Comparison of ENCODE assay signal across 10 cellular contexts in the genomic region with DNA sequence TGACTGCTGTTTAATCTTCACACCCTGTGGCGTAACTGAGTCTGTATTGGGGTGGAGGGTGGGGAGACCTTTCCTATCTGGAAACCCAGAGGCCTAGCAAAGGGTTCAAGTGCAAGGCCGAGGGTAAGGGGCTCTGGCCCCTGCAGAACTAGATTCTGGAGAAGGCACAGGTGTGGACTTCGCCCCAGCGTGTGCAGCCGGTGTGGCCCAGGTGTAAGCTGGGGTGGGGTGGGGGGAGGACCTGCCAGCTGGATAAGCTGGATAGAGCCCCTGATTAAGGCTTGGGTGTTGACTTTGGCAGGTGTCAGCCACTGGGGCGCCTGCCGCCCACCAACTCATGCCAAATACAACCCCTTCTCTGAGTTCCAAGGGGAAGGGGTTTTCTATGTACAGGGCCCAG. TPM values are rescaled to one million over a fixed set of nuclear protein-coding genes. Genes with fewer than 3 reads are reported as not detected.
A peak's percentile ranks its signal among the peaks of the same experiment; 100 is the strongest.
DNase-seq lines count a peak whose midpoint lies in the region; ATAC-seq and TF ChIP-seq lines count a peak whose summit lies in the region.
"Had no signal": no experiment of that assay in that cellular context is flagged by ENCODE, and none has a peak within 500 bp of the region (broad histone marks: within the 10 kb centered on the region; RNA-seq: fewer than 3 reads in every experiment).

No MANE protein-coding gene starts in this region.

- H3K4me2 ChIP-seq in hepatocyte: peak overlapping the region; percentile 89

- 65% methylated on average over 7 of the region's 7 CpGs for WGBS in hepatocyte (ENCODE audit: low lambda C conversion rate, missing lambda C conversion rate)
- 22 to 65% methylated on average over 7 of the region's 7 CpGs for WGBS in sigmoid colon, 2 donors
- 57 to 66% methylated on average over 7 of the region's 7 CpGs for WGBS in aorta, 2 donors

- peaks cover 4% of the 10 kb centered on the region for H4K20me1 ChIP-seq in hepatocyte (ENCODE audit: insufficient read depth, poor library complexity, severe bottlenecking)

- no peak overlapping the region for H2AFZ ChIP-seq in hepatocyte

- H3K79me2 ChIP-seq in hepatocyte: peaks cover 46% of the 10 kb centered on the region

- no peaks in the 10 kb centered on the region for H3K27me3 Mint-ChIP-seq in T-helper 17 cell
- H3K27me3 Mint-ChIP-seq: activated naive CD4-positive, alpha-beta T cell treated with anti-CD3 and anti-CD28 coated beads, Interleukin-2, amount 50 U/mL, for 24 hours had no signal

- TF ChIP-seq CTCF in GM13977 (IDR thresholded peaks at IDR 0.05; ENCODE audit: extremely low read depth, insufficient read depth, missing control alignments) (no peak), hepatocyte (IDR thresholded peaks at IDR 0.05; ENCODE audit: poor library complexity) (no peak), sigmoid colon (IDR thresholded peaks at IDR 0.05) (no peak)

- H3K27ac Mint-ChIP-seq in T-helper 17 cell: no peak overlapping the region
- H3K27ac Mint-ChIP-seq: activated naive CD4-positive, alpha-beta T cell treated with anti-CD3 and anti-CD28 coated beads, Interleukin-2, amount 50 U/mL, for 24 hours had no signal

- H3K4me1 ChIP-seq in hepatocyte (ENCODE audit: insufficient read depth): peaks cover 5% of the 10 kb centered on the region
- peaks cover 0 to 23% (median 20%) of the 10 kb centered on the region in 4 donors for H3K4me1 ChIP-seq in sigmoid colon
- no peaks in the 10 kb centered on the region for H3K4me1 ChIP-seq in aorta (ENCODE audit: control insufficient read depth in 1 of 2, insufficient read depth in 2 of 2, low read length in 2 of 2)

- no peak for TF ChIP-seq EP300 in sigmoid colon (IDR thresholded peaks at IDR 0.05)

- ATAC-seq in T-helper 17 cell (no peak), aorta (ENCODE audit: low FRiP score) (no peak)

- H3K36me3 ChIP-seq in hepatocyte (replicated peaks; ENCODE audit: insufficient read depth, low read depth) (no peaks in the 10 kb centered on the region), sigmoid colon (peaks cover 0 to 59% (median 27%) of the 10 kb centered on the region in 4 donors), aorta (ENCODE audit: control insufficient read depth in 1 of 2, insufficient read depth in 2 of 2, low read length in 1 of 2) (peaks cover 0 to 6% of the 10 kb centered on the region in 2 donors)

- intact Hi-C loops in sigmoid colon (cut with DNase I): loop anchor here (2.0 to 5.0 kb wide), 2 partner anchors 13 to 46 kb away; no protein-coding TSS in a partner anchor
- intact Hi-C loops in aorta (cut with DNase I): loop anchor here in 1 of 2 donors (5.0 kb wide), 2 partner anchors 39 to 41 kb away; a partner anchor contains a TSS

- H3K4me3 ChIP-seq in hepatocyte (peak overlapping the region; percentile 93), sigmoid colon (peak overlapping the region in 2 of 4 donors; percentile 85 to 92), aorta (ENCODE audit: low read length in 2 of 2) (no peak overlapping the region)
- H3K4me3 ChIP-seq: K562 had no signal

- peaks cover 13% of the 10 kb centered on the region for H3K4me1 Mint-ChIP-seq in T-helper 17 cell

- in situ Hi-C loops in GM13977 (cut with MboI; ENCODE audit: low pct_unique_long_range_greater_than_20kb, low sequenced_read_pairs, unreplicated experiment): no loop called here

- H3K4me3 Mint-ChIP-seq in T-helper 17 cell: peak overlapping the region; percentile 87

- H3K27me3 ChIP-seq in hepatocyte: no peaks in the 10 kb centered on the region
- H3K27me3 ChIP-seq in sigmoid colon: no peaks in the 10 kb centered on the region
- H3K27me3 ChIP-seq in aorta (ENCODE audit: control insufficient read depth in 1 of 2, insufficient read depth in 2 of 2, low read length in 1 of 2): no peaks in the 10 kb centered on the region

- H3K9me3 ChIP-seq in T-helper 17 cell (ENCODE audit: control insufficient read depth, low read length, poor library complexity, severe bottlenecking) (no peaks in the 10 kb centered on the region), hepatocyte (ENCODE audit: low read depth) (no peaks in the 10 kb centered on the region), sigmoid colon (no peaks in the 10 kb centered on the region), aorta (ENCODE audit: control insufficient read depth, low read length) (no peaks in the 10 kb centered on the region)

- H3K9me2 ChIP-seq in hepatocyte (replicated peaks; ENCODE audit: insufficient read depth): no peaks in the 10 kb centered on the region

- peaks cover 3% of the 10 kb centered on the region for H3K36me3 Mint-ChIP-seq in T-helper 17 cell (ENCODE audit: low read depth)

- H3K27ac ChIP-seq in hepatocyte (peak overlapping the region; percentile 83), sigmoid colon (peak overlapping the region; percentile 78 to 90 (median 87)), aorta (ENCODE audit: low read depth in 1 of 2, low read length in 2 of 2) (no peak overlapping the region)

- DNase-seq in GM13977 (ENCODE audit: low spot score) (peak; percentile 17), T-helper 17 cell (no peak), hepatocyte (ENCODE audit: low spot score) (peak; percentile 58), sigmoid colon (no peak), NCI-H446 treated with DMSO at 0.1 percent for 48 hours (lab: John Stamatoyannopoulos, UW) (no peak), aorta (no peak), glomerular visceral epithelial cell (ENCODE audit: extremely low spot score) (no peak), NCI-H2029 (lab: John Stamatoyannopoulos, UW) (no peak)

- TF ChIP-seq POLR2A in sigmoid colon (IDR thresholded peaks at IDR 0.05): no peak

RNA-seq across cellular contexts. Expression of a gene that starts 1.3 kb away (rescaled TPM):
- 1 to 10 TPM; 6.7 to 7.7 TPM for total RNA-seq in T-helper 17 cell
- 63.7 and 71.6 TPM in 2 replicates for total RNA-seq in hepatocyte
- polyA plus RNA-seq in hepatocyte: 27.3 and 32.6 TPM in 2 replicates
- 10 to 100 TPM; 16.0 to 27.7 (median 22.9) TPM for total RNA-seq in sigmoid colon
- polyA plus RNA-seq in sigmoid colon: 1 to 10 TPM; 6.6 to 9.7 (median 9.7) TPM
- total RNA-seq in aorta: 10 to 100 TPM; 26.7 to 32.7 TPM
- polyA plus RNA-seq in aorta: 1 to 10 TPM; 3.0 to 7.1 TPM

RNA-seq across cellular contexts. Expression of a gene that starts 7.9 kb away (rescaled TPM):
- total RNA-seq in T-helper 17 cell (10 to 100 TPM; 15.3 to 21.9 TPM), hepatocyte (188 TPM in 2 replicates), sigmoid colon (100 to 1,000 TPM; 131 to 291 (median 194) TPM), aorta (10 to 100 TPM; 36.2 to 50.7 TPM)
- polyA plus RNA-seq in hepatocyte (199 and 212 TPM in 2 replicates), sigmoid colon (10 to 100 TPM; 11.1 to 74.9 (median 25.2) TPM), aorta (100 to 1,000 TPM in 1 of 2 donors, 10 to 100 TPM in 1; 25.5 to 119 TPM)

RNA-seq across cellular contexts. Expression of a gene that starts 8.2 kb away (rescaled TPM):
- 10 to 100 TPM; 55.8 to 64.1 TPM for total RNA-seq in T-helper 17 cell
- 10.1 and 14.6 TPM in 2 replicates for total RNA-seq in hepatocyte
- polyA plus RNA-seq in hepatocyte: 27.1 and 46.3 TPM in 2 replicates
- 10 to 100 TPM; 11.7 to 42.4 (median 20.2) TPM for total RNA-seq in sigmoid colon
- 10 to 100 TPM; 11.6 to 29.6 (median 16.2) TPM for polyA plus RNA-seq in sigmoid colon
- total RNA-seq in aorta: 10 to 100 TPM; 18.0 to 44.4 TPM
- 100 to 1,000 TPM in 1 of 2 donors, 10 to 100 TPM in 1; 28.3 to 111 TPM for polyA plus RNA-seq in aorta

RNA-seq across cellular contexts. Expression of a gene that starts 17.1 kb away (rescaled TPM):
- total RNA-seq in T-helper 17 cell (1 to 10 TPM; 7.1 to 7.5 TPM), hepatocyte (10.9 and 25.9 TPM in 2 replicates), sigmoid colon (10 to 100 TPM; 13.9 to 43.8 (median 20.5) TPM), aorta (10 to 100 TPM; 36.4 to 37.4 TPM)
- polyA plus RNA-seq in hepatocyte (41.7 and 47.0 TPM in 2 replicates), sigmoid colon (1 to 10 TPM; 1.4 to 8.2 (median 4.8) TPM), aorta (10 to 100 TPM; 11.4 to 41.0 TPM)

RNA-seq across cellular contexts. Expression of a gene that starts 36.3 kb away (rescaled TPM):
- total RNA-seq in T-helper 17 cell: 1 to 10 TPM; 2.6 to 2.9 TPM
- 2.2 and 3.1 TPM in 2 replicates for total RNA-seq in hepatocyte
- 4.0 and 4.9 TPM in 2 replicates for polyA plus RNA-seq in hepatocyte
- 1 to 10 TPM in 2 of 4 donors, under 1 TPM in 2; 0.71 to 1.8 (median 0.96) TPM for total RNA-seq in sigmoid colon
- polyA plus RNA-seq in sigmoid colon: 1 to 10 TPM; 3.0 to 4.3 (median 3.9) TPM
- total RNA-seq in aorta: 1 to 10 TPM; 1.5 to 1.7 TPM
- polyA plus RNA-seq in aorta: 1 to 10 TPM in 1 of 2 donors, under 1 TPM in 1; 0.50 to 5.7 TPM

Comparison
In these comparisons a context has a peak if more than half of its experiments do, and no peak if none do; other contexts are left out.
1. DNase-seq: peak in GM13977 (single experiment) and hepatocyte (single experiment); none in T-helper 17 cell (0 of 3), sigmoid colon (single experiment), NCI-H446 treated with DMSO at 0.1 percent for 48 hours (single experiment), aorta (0 of 2), glomerular visceral epithelial cell (single experiment) and NCI-H2029 (single experiment).
2. H3K27ac ChIP-seq: peak in hepatocyte (single experiment) and sigmoid colon (4 of 4); none in aorta (0 of 2).